Comparison of ENCODE assay signal across 21 cellular contexts in the genomic region with DNA sequence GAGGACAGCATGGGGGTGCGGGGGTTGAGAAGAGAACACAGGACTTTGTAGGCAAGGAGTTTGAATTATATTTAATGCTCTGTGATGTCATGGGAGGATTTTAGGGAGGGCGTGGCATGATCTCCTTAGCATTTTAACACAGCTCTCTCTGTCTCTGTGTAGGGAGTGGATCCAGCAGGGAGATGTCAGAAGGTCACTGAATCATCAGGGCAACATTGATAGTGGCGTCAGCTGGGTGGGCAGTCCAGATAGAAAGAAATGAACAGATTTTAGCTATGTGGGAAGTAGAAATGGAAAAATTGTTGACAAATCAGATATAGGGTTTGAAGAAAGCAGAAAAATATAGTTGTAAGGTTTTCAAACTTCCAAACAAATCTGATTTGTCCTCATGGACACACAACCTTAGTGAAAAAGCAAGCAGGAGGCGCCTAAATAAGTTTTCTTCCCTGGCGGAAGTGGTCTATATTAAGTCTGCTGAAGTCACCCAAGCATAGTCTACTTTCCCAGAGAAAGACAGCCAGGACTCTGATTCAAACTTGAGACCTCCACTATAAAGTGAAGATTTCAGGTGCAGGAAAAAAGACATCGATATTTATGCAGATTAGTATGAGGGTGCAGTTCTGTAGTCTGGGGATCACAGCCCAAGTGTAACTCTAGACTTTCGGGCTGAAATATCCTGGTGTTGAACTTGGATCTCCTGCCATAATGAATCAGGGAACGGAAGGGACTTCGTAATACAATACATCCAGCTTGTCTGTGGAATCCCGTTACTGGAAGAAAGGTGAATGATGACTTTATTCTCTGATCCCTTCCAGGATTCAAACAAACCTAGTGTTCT. TPM values are rescaled to one million over a fixed set of nuclear protein-coding genes. Genes with fewer than 3 reads are reported as not detected.
DNase-seq lines count a peak whose midpoint lies in the region; ATAC-seq, FAIRE-seq and TF ChIP-seq lines count a peak whose summit lies in the region.
"Had no signal": no experiment of that assay in that cellular context is flagged by ENCODE, and none has a peak within 500 bp of the region (broad histone marks: within the 10 kb centered on the region; RNA-seq: fewer than 3 reads in every experiment).

No MANE protein-coding gene starts in this region.

- H3K9me3 Mint-ChIP-seq in activated CD4-positive, alpha-beta T cell treated with anti-CD3 and anti-CD28 coated beads, Interleukin-2, amount 10 ng/mL, durations not matched to agents 24 days and 14 days: no peaks in the 10 kb centered on the region
- H3K9me3 Mint-ChIP-seq: CD8-positive, alpha-beta T cell had no signal

- H3K9ac ChIP-seq in K562 (ENCODE audit: insufficient read depth in 1 of 2, low read depth in 2 of 2, low read length in 2 of 2): no peak overlapping the region

- TF ChIP-seq CTCF in HEK293 (tag by site-specific recombination; IDR thresholded peaks at IDR 0.05) (no peak), K562 (IDR thresholded peaks at IDR 0.05 in 2 of 3, conservative IDR thresholded peaks at IDR 0.05 in 1 of 3; ENCODE audit: insufficient read depth in 2 of 3, low read depth in 1 of 3, low read length in 3 of 3) (no peak), psoas muscle (IDR thresholded peaks at IDR 0.05) (no peak)

- POLR2A ChIA-PET in HEK293 (lab: Yijun Ruan, JAX): interaction anchor here (4.6 kb wide), 1 partner anchor 10 kb away, joined by 21 read pairs; a partner anchor contains a TSS
- POLR2A ChIA-PET in K562 (lab: Yijun Ruan, JAX): interaction anchor here (0.6 to 1.6 kb wide), 2 partner anchors 10 kb away, joined by 4 to 7 read pairs; a partner anchor contains a TSS

- 61% methylated on average over 10 of the region's 10 CpGs for WGBS in K562 (ENCODE audit: insufficient coverage, low coverage, missing lambda C conversion rate)
- WGBS in psoas muscle, 3 donors: 45 to 58% (median 49%) methylated on average over 10 of the region's 10 CpGs

- H3K27ac Mint-ChIP-seq in activated CD4-positive, alpha-beta T cell treated with anti-CD3 and anti-CD28 coated beads, Interleukin-2, amount 10 ng/mL, durations not matched to agents 24 days and 14 days: no peak overlapping the region
- H3K27ac Mint-ChIP-seq: CD8-positive, alpha-beta T cell had no signal

- in situ Hi-C loops in K562 (cut with MboI): no loop called here

- H3K9me1 ChIP-seq in K562 (ENCODE audit: control insufficient read depth, insufficient read depth, low read length): no peaks in the 10 kb centered on the region

- H3K9me3 ChIP-seq in HEK293 (ENCODE audit: control insufficient read depth, insufficient read depth, low read depth, low read length): no peaks in the 10 kb centered on the region
- no peaks in the 10 kb centered on the region for H3K9me3 ChIP-seq in K562 (replicated peaks; ENCODE audit: control insufficient read depth, insufficient read depth, low read depth, low read length)
- no peaks in the 10 kb centered on the region for H3K9me3 ChIP-seq in psoas muscle

- TF ChIP-seq POLR2A in K562 (conservative IDR thresholded peaks at IDR 0.05): no peak

- H3K79me2 ChIP-seq in K562 (ENCODE audit: control insufficient read depth, insufficient read depth, low read length): no peaks in the 10 kb centered on the region

- peak; percentile 23 for DNase-seq in activated CD4-positive, alpha-beta T cell treated with anti-CD3 and anti-CD28 coated beads, Interleukin-2, amount 10 ng/mL, durations not matched to agents 24 days and 14 days
- no peak for DNase-seq in activated CD4-positive, alpha-beta T cell treated with anti-CD3 and anti-CD28 coated beads for 4 hours
- peak; percentile 41 to 71 (median 67) for DNase-seq in K562 (ENCODE audit: extremely low read depth in 1 of 4, low spot score in 3 of 4)
- no peak for DNase-seq in psoas muscle
- DNase-seq in NOMO-1 (lab: John Stamatoyannopoulos, UW; ENCODE audit: unreplicated experiment in 2 of 2): no peak
- no peak for DNase-seq in NCI-H1930 (lab: John Stamatoyannopoulos, UW)
- no peak for DNase-seq in NCI-H146 (lab: John Stamatoyannopoulos, UW)
- DNase-seq: 8988T; ACHN; CD8-positive, alpha-beta T cell; DMS 273 treated with DMSO at 0.1 percent for 48 hours; HCEC 1CT; IMR-90; KG1 had no signal

- H3K27me3 ChIP-seq in K562 (ENCODE audit: control insufficient read depth in 2 of 2, insufficient read depth in 2 of 2, low read length in 2 of 2) (no peaks in the 10 kb centered on the region), psoas muscle (ENCODE audit: insufficient read depth in 3 of 3, low read length in 2 of 3) (no peaks in the 10 kb centered on the region)

- no peak for TF ChIP-seq RAD21 in K562 (CRISPR knock-in tag; conservative IDR thresholded peaks at IDR 0.05 in 1 of 2, IDR thresholded peaks at IDR 0.05 in 1 of 2)

- intact Hi-C loops in activated CD4-positive, alpha-beta T cell treated with anti-CD3 and anti-CD28 coated beads, Interleukin-2, amount 10 ng/mL, durations not matched to agents 24 days and 14 days (cut with micrococcal nuclease): no loop called here
- intact Hi-C loops in K562 (cut with micrococcal nuclease) (no loop called here), psoas muscle (cut with DNase I) (no loop called here)

- BruUV-seq in K562 (replicated peaks; lab: Mats Ljungman, UMichigan): no TSS peak

- H3K4me2 ChIP-seq in K562 (ENCODE audit: insufficient read depth, low read length): no peak overlapping the region

- no peak overlapping the region; the same call in 1 of the 2 replicates for H2AFZ ChIP-seq in K562 (ENCODE audit: low read depth, low read length)

- peaks cover under 1% of the 10 kb centered on the region for H3K4me1 Mint-ChIP-seq in activated CD4-positive, alpha-beta T cell treated with anti-CD3 and anti-CD28 coated beads, Interleukin-2, amount 10 ng/mL, durations not matched to agents 24 days and 14 days

- H3K36me3 ChIP-seq in HEK293 (ENCODE audit: control insufficient read depth in 2 of 2, insufficient read depth in 1 of 2, low read length in 2 of 2) (no peaks in the 10 kb centered on the region), K562 (ENCODE audit: control insufficient read depth, insufficient read depth, low read length) (no peaks in the 10 kb centered on the region), psoas muscle (ENCODE audit: insufficient read depth in 1 of 2, low read depth in 1 of 2) (no peaks in the 10 kb centered on the region)

- FAIRE-seq in K562 (lab: Jason Lieb, UNC): no peak
- FAIRE-seq: GM18507, GM19239 had no signal

- H3K36me3 Mint-ChIP-seq in activated CD4-positive, alpha-beta T cell treated with anti-CD3 and anti-CD28 coated beads, Interleukin-2, amount 10 ng/mL, durations not matched to agents 24 days and 14 days (ENCODE audit: low read depth): no peaks in the 10 kb centered on the region
- H3K36me3 Mint-ChIP-seq: CD8-positive, alpha-beta T cell had no signal

- CTCF ChIA-PET in HEK293 (lab: Yijun Ruan, JAX): interaction anchor here (0.6 to 1.4 kb wide), 4 partner anchors 23 to 214 kb away, joined by 3 to 4 read pairs (median 3); no protein-coding TSS in a partner anchor
- CTCF ChIA-PET in K562 (lab: Yijun Ruan, JAX; ENCODE audit: low intra/inter-chr PET ratio): no interaction called here

- TF ChIP-seq EP300 in K562 (IDR thresholded peaks at IDR 0.05; ENCODE audit: low read length): peak; percentile 30; the same call in 1 of the 2 replicates

- H3K4me1 ChIP-seq in HEK293 (ENCODE audit: control insufficient read depth, insufficient read depth, low read length) (peaks cover 8% of the 10 kb centered on the region), K562 (replicated peaks in 1 of 2; ENCODE audit: control insufficient read depth in 2 of 2, insufficient read depth in 2 of 2, low read length in 2 of 2) (peaks cover 25 to 31% of the 10 kb centered on the region in 2 experiments), psoas muscle (peaks cover 14% of the 10 kb centered on the region)

- no peak overlapping the region for H3K4me3 Mint-ChIP-seq in activated CD4-positive, alpha-beta T cell treated with anti-CD3 and anti-CD28 coated beads, Interleukin-2, amount 10 ng/mL, durations not matched to agents 24 days and 14 days
- H3K4me3 Mint-ChIP-seq: CD8-positive, alpha-beta T cell had no signal

- ATAC-seq in K562: no peak
- peak; percentile 89 to 97 (median 92) for ATAC-seq in psoas muscle
- ATAC-seq: CD8-positive, alpha-beta T cell; GM12878 had no signal

- H3K4me3 ChIP-seq in HEK293 (ENCODE audit: low read depth, low read length): no peak overlapping the region
- no peak overlapping the region for H3K4me3 ChIP-seq in K562
- peak overlapping the region; percentile 32 for H3K4me3 ChIP-seq in psoas muscle
- H3K4me3 ChIP-seq: GM12878 had no signal

- no peak overlapping the region for H3K27ac ChIP-seq in HEK293 (ENCODE audit: extremely low read depth, low read depth, low read length)
- H3K27ac ChIP-seq in K562 (ENCODE audit: extremely low read depth, low read depth, low read length): no peak overlapping the region
- H3K27ac ChIP-seq in psoas muscle: peak overlapping the region; percentile 77
- H3K27ac ChIP-seq: C4-2B, HL-60 had no signal

- H4K20me1 ChIP-seq in K562 (replicated peaks; ENCODE audit: control insufficient read depth, insufficient read depth, low read length): no peaks in the 10 kb centered on the region

- H3K27me3 Mint-ChIP-seq in activated CD4-positive, alpha-beta T cell treated with anti-CD3 and anti-CD28 coated beads, Interleukin-2, amount 10 ng/mL, durations not matched to agents 24 days and 14 days: peaks cover 27% of the 10 kb centered on the region

RNA-seq across cellular contexts. Expression of a gene that starts 10.1 kb away (rescaled TPM):
- total RNA-seq in activated CD4-positive, alpha-beta T cell treated with anti-CD3 and anti-CD28 coated beads, Interleukin-2, amount 10 ng/mL, durations not matched to agents 24 days and 14 days: 5.4 and 6.4 TPM in 2 replicates
- total RNA-seq in K562 (2011; cell fraction: chromatin; rRNA removed; ENCODE audit: low replicate concordance): 19.4 and 28.2 TPM in 2 replicates
- 14.7 and 19.2 TPM in 2 replicates for total RNA-seq in K562 (2011; cell fraction: nucleolus; rRNA removed)
- 24.1 and 28.7 TPM in 2 replicates for total RNA-seq in K562 (2011; cell fraction: nucleoplasm; rRNA removed)
- total RNA-seq in K562 (2014; rRNA removed): 39.8 and 41.2 TPM in 2 replicates
- total RNA-seq in K562 (2014; rRNA removed; fragmentation: Illumina TruSeq; extraction: Trizol): 42.7 and 43.3 TPM in 2 replicates
- 48.6 and 48.8 TPM in 2 replicates for total RNA-seq in K562 (2015; rRNA removed; fragmentation: Illumina TruSeq; extraction: Trizol)
- 33.1 and 33.8 TPM in 2 replicates for total RNA-seq in K562 (2021)
- polyA plus RNA-seq in K562 (2011; rRNA removed): 53.4 and 62.3 TPM in 2 replicates
- polyA plus RNA-seq in K562 (2011; cell fraction: cytosol; rRNA removed): 30.1 and 56.9 TPM in 2 replicates
- 18.4 and 28.6 TPM in 2 replicates for polyA plus RNA-seq in K562 (2011; cell fraction: nucleus; rRNA removed)
- polyA plus RNA-seq in K562 (2012): 44.4 and 45.6 TPM in 2 replicates
- polyA plus RNA-seq in K562 (2014; fragmentation: Illumina TruSeq; extraction: Trizol): 55.5 and 62.2 TPM in 2 replicates
- polyA plus RNA-seq in K562 (2014; fragmentation: Nextera tagmentation; extraction: Ambion mirVana): 10 to 100 TPM; 10.9 to 12.4 TPM
- 37.4 and 47.1 TPM in 2 replicates for polyA plus RNA-seq in K562 (2014; rRNA removed)
- polyA minus RNA-seq in K562 (2011; rRNA and poly(A)+ RNA removed): 53.5 and 54.3 TPM in 2 replicates
- polyA minus RNA-seq in K562 (2011; cell fraction: cytosol; rRNA and poly(A)+ RNA removed): 14.6 and 16.9 TPM in 2 replicates
- 15.3 and 29.4 TPM in 2 replicates for polyA minus RNA-seq in K562 (2011; cell fraction: nucleus; rRNA and poly(A)+ RNA removed)
- 10 to 100 TPM in 3 of 4 donors, 1 to 10 TPM in 1; 9.7 to 24.8 (median 12.2) TPM for total RNA-seq in psoas muscle
- polyA plus RNA-seq in psoas muscle: 10 to 100 TPM; 14.7 to 19.4 (median 14.9) TPM

RNA-seq across cellular contexts. Expression of a gene that starts 18.1 kb away (rescaled TPM):
- total RNA-seq in activated CD4-positive, alpha-beta T cell treated with anti-CD3 and anti-CD28 coated beads, Interleukin-2, amount 10 ng/mL, durations not matched to agents 24 days and 14 days: not detected in 2 replicates
- not detected in 2 replicates for total RNA-seq in K562 (2011; cell fraction: chromatin; rRNA removed; ENCODE audit: low replicate concordance)
- not detected in 2 replicates for total RNA-seq in K562 (2011; cell fraction: nucleolus; rRNA removed)
- 1.0 and 1.6 TPM in 2 replicates for total RNA-seq in K562 (2011; cell fraction: nucleoplasm; rRNA removed)
- 0.08 and 0.50 TPM in 2 replicates for total RNA-seq in K562 (2014; rRNA removed)
- 0.16 and 0.22 TPM in 2 replicates for total RNA-seq in K562 (2014; rRNA removed; fragmentation: Illumina TruSeq; extraction: Trizol)
- total RNA-seq in K562 (2015; rRNA removed; fragmentation: Illumina TruSeq; extraction: Trizol): 0.23 and 0.29 TPM in 2 replicates
- 0.20 and 0.34 TPM in 2 replicates for total RNA-seq in K562 (2021)
- 0.14 TPM in 1 of 2 replicates, not detected in the other for polyA plus RNA-seq in K562 (2011; rRNA removed)
- polyA plus RNA-seq in K562 (2011; cell fraction: cytosol; rRNA removed): not detected in 2 replicates
- 0.25 TPM in 1 of 2 replicates, not detected in the other for polyA plus RNA-seq in K562 (2011; cell fraction: nucleus; rRNA removed)
- polyA plus RNA-seq in K562 (2012): 0.40 and 0.76 TPM in 2 replicates
- 0.19 and 0.42 TPM in 2 replicates for polyA plus RNA-seq in K562 (2014; fragmentation: Illumina TruSeq; extraction: Trizol)
- polyA plus RNA-seq in K562 (2014; fragmentation: Nextera tagmentation; extraction: Ambion mirVana): under 1 TPM; 0.13 to 0.18 TPM
- 0.12 TPM in 1 of 2 replicates, not detected in the other for polyA plus RNA-seq in K562 (2014; rRNA removed)
- 0.09 TPM in 1 of 2 replicates, not detected in the other for polyA minus RNA-seq in K562 (2011; rRNA and poly(A)+ RNA removed)
- polyA minus RNA-seq in K562 (2011; cell fraction: cytosol; rRNA and poly(A)+ RNA removed): not detected in 2 replicates
- polyA minus RNA-seq in K562 (2011; cell fraction: nucleus; rRNA and poly(A)+ RNA removed): 0.56 TPM in 1 of 2 replicates, not detected in the other
- total RNA-seq in psoas muscle: 1 to 10 TPM; 2.3 to 8.2 (median 4.9) TPM
- polyA plus RNA-seq in psoas muscle: 10 to 100 TPM in 2 of 3 donors, 1 to 10 TPM in 1; 2.3 to 79.9 (median 13.3) TPM
- total RNA-seq: CD8-positive, alpha-beta T cell; G401; GM12878 had no signal
- polyA plus RNA-seq: GM12878 had no signal

Comparison
In these comparisons a context has a peak if more than half of its experiments do, and no peak if none do; other contexts are left out.
1. DNase-seq: peak in activated CD4-positive, alpha-beta T cell treated with anti-CD3 and anti-CD28 coated beads, Interleukin-2, amount 10 ng/mL, durations not matched to agents 24 days and 14 days (single experiment) and K562 (4 of 4); none in activated CD4-positive, alpha-beta T cell treated with anti-CD3 and anti-CD28 coated beads for 4 hours (0 of 2), psoas muscle (0 of 2), NOMO-1 (0 of 2), NCI-H1930 (0 of 2) and NCI-H146 (single experiment).